30 cellular contexts compared by ENCODE assay signal in genomic region chr20:15938847-15939246, GRCh38.
"Had no signal": no experiment of that assay in that cellular context is flagged by ENCODE, and none has a peak within 500 bp of the region (broad histone marks: within the 10 kb centered on the region; RNA-seq: fewer than 3 reads in every experiment).

No MANE protein-coding gene starts in this region.

- FAIRE-seq: endometrium, endothelial cell of umbilical vein had no signal

- H3K4me1 ChIP-seq: ascending aorta, breast epithelium, colonic mucosa, gastrocnemius medialis, heart left ventricle had no signal

- H3K4me2 ChIP-seq: hepatocyte had no signal

- H3K9me3 ChIP-seq: colonic mucosa had no signal

- H3K9me3 Mint-ChIP-seq: activated T-cell treated with anti-CD3 and anti-CD28 coated beads, Interleukin-2, amount 50 U/mL, for 4 hours had no signal

- ATAC-seq: activated CD8-positive, alpha-beta T cell treated with anti-CD3 and anti-CD28 coated beads for 36 hours; activated T-cell treated with anti-CD3 and anti-CD28 coated beads, Interleukin-2, amount 50 U/mL, for 4 hours; activated T-helper 17 cell treated with anti-CD3 and anti-CD28 coated beads, Interleukin-2, amount 50 U/mL, for 72 hours; gastrocnemius medialis; heart left ventricle had no signal

- H3K27me3 Mint-ChIP-seq: activated CD8-positive, alpha-beta T cell treated with anti-CD3 and anti-CD28 coated beads for 36 hours; activated naive CD8-positive, alpha-beta T cell; activated T-helper 17 cell treated with anti-CD3 and anti-CD28 coated beads, Interleukin-2, amount 50 U/mL, for 72 hours; brain had no signal

- H3K4me3 Mint-ChIP-seq: activated CD8-positive, alpha-beta T cell treated with anti-CD3 and anti-CD28 coated beads for 36 hours; activated naive CD8-positive, alpha-beta T cell; activated T-cell treated with anti-CD3 and anti-CD28 coated beads, Interleukin-2, amount 50 U/mL, for 4 hours; activated T-helper 17 cell treated with anti-CD3 and anti-CD28 coated beads, Interleukin-2, amount 50 U/mL, for 72 hours; brain had no signal

- H3K4me3 ChIP-seq: ascending aorta, breast epithelium, cardiac muscle cell, colonic mucosa, gastrocnemius medialis, heart left ventricle had no signal

- H2AFZ ChIP-seq: hepatocyte had no signal

- H3K4me1 Mint-ChIP-seq: activated T-helper 17 cell treated with anti-CD3 and anti-CD28 coated beads, Interleukin-2, amount 50 U/mL, for 72 hours had no signal

- H3K79me2 ChIP-seq: hepatocyte had no signal

- H3K27ac Mint-ChIP-seq: activated CD8-positive, alpha-beta T cell treated with anti-CD3 and anti-CD28 coated beads for 36 hours; activated naive CD8-positive, alpha-beta T cell; activated T-helper 17 cell treated with anti-CD3 and anti-CD28 coated beads, Interleukin-2, amount 50 U/mL, for 72 hours; brain had no signal

- H3K36me3 Mint-ChIP-seq: activated naive CD8-positive, alpha-beta T cell had no signal

- H3K36me3 ChIP-seq: ascending aorta, breast epithelium, cardiac muscle cell, colonic mucosa, gastrocnemius medialis, heart left ventricle had no signal

- H3K27me3 ChIP-seq: ascending aorta, breast epithelium, cardiac muscle cell, colonic mucosa, gastrocnemius medialis, heart left ventricle, hepatocyte had no signal

- H3K27ac ChIP-seq: ascending aorta, breast epithelium, cardiac muscle cell, colonic mucosa, epithelial cell of prostate, gastrocnemius medialis, heart left ventricle, hepatocyte had no signal

- DNase-seq: activated CD4-positive, alpha-beta T cell treated with anti-CD3 and anti-CD28 coated beads for 1 hour; activated CD4-positive, alpha-beta T cell treated with anti-CD3 and anti-CD28 coated beads for 4 hours; activated CD4-positive, alpha-beta T cell treated with anti-CD3 and anti-CD28 coated beads, Interleukin-2, amount 50 U/mL, for 1 hour; activated CD4-positive, alpha-beta T cell treated with anti-CD3 and anti-CD28 coated beads, Interleukin-2, amount 50 U/mL, for 48 hours; activated CD8-positive, alpha-beta memory T cell treated with anti-CD3 and anti-CD28 coated beads for 24 hours; activated CD8-positive, alpha-beta T cell treated with anti-CD3 and anti-CD28 coated beads for 36 hours; activated effector memory CD4-positive, alpha-beta T cell treated with Interleukin-2 at 50 U/mL for 16 hours; activated gamma-delta T cell treated with Interleukin-2 at 50 U/mL for 16 hours; activated naive CD4-positive, alpha-beta T cell treated with anti-CD3 and anti-CD28 coated beads, Interleukin-2, amount 50 U/mL, for 16 hours; activated naive CD4-positive, alpha-beta T cell treated with Interleukin-2 at 50 U/mL for 16 hours; activated T-cell treated with anti-CD3 and anti-CD28 coated beads, Interleukin-2, amount 50 U/mL, for 4 hours; central memory CD4-positive, alpha-beta T cell; cerebellar nuclear complex; colonic mucosa; effector CD8-positive, alpha-beta T cell; foreskin fibroblast; gastrocnemius medialis; glutamatergic neuron; heart left ventricle; T-helper 2 cell had no signal
